ENCODE assay signal across 21 cellular contexts in the genomic region with DNA sequence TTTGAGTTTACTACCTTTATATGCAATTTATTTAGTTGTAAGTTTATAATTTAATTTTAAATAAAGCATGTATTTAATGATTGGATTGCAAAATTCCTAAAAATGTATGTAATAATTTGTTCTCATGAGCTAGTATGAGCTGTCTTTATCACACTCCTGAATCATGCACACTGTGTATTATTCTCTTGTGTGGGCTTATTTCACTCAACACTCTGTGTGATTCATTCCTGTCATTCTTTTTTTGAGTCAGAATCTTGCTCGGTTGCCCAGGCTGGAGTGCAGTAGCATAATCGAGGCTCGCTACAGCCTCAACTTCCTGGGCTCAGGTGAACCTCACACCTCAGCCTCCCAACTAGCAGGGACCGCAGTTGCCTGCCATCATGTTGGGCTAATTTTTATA.
DNase-seq lines count a peak whose midpoint lies in the region; ATAC-seq lines count a peak whose summit lies in the region.
"Had no signal": no experiment of that assay in that cellular context is flagged by ENCODE, and none has a peak within 500 bp of the region (broad histone marks: within the 10 kb centered on the region; RNA-seq: fewer than 3 reads in every experiment).

No MANE protein-coding gene starts in this region.

- 61 to 63% methylated on average over 4 of the region's 4 CpGs for WGBS in GM23248 (ENCODE audit: low coverage in 1 of 2, low lambda C conversion rate in 2 of 2, missing lambda C conversion rate in 2 of 2), 2 experiments

- H3F3A ChIP-seq in GM23248 (ENCODE audit: insufficient read depth) = no peaks in the 10 kb centered on the region

- DNase-seq in activated T-cell treated with anti-CD3 and anti-CD28 coated beads, Interleukin-2, amount 50 U/mL, for 72 hours = peak; percentile 1
- DNase-seq in activated T-cell treated with anti-CD3 and anti-CD28 coated beads for 4 hours (no peak), GM23248 (peak; percentile 3), amniotic epithelial cell (ENCODE audit: low read depth) (peak; percentile 34), islet precursor cell (peak; percentile 16), Kasumi-1 (lab: John Stamatoyannopoulos, UW) (no peak), GM19240 (ENCODE audit: insufficient read length, low spot score) (no peak)
- DNase-seq: Calu3; CD8-positive, alpha-beta T cell; EL; HCEC 1CT; IMR-90; NCI-H1417 treated with DMSO at 0.1 percent for 48 hours; NCI-H187 treated with DMSO at 0.1 percent for 48 hours; NCI-H2227 treated with DMSO at 0.1 percent for 48 hours; NCI-H524 treated with DMSO at 0.1 percent for 48 hours; SIG-M5 had no signal

- no peak overlapping the region for H3K4me3 ChIP-seq in GM23248
- H3K4me3 ChIP-seq: A549; BLaER1 treated with 17β-estradiol and CSF1 and Interleukin-3, amounts not matched to agents 10 nM and 100 nM; GM23338 had no signal

- no peaks in the 10 kb centered on the region for H3K36me3 ChIP-seq in GM23248 (ENCODE audit: low read depth)
- H3K36me3 ChIP-seq: BLaER1 treated with 17β-estradiol and CSF1 and Interleukin-3, amounts not matched to agents 10 nM and 100 nM had no signal

- H3K27ac Mint-ChIP-seq in activated T-cell treated with anti-CD3 and anti-CD28 coated beads, Interleukin-2, amount 50 U/mL, for 72 hours = no peak overlapping the region
- H3K27ac Mint-ChIP-seq: CD8-positive, alpha-beta T cell; GM23338 had no signal

- no peak overlapping the region for H3K27ac ChIP-seq in GM23248
- H3K27ac ChIP-seq: A549; BLaER1 treated with 17β-estradiol and CSF1 and Interleukin-3, amounts not matched to agents 10 nM and 100 nM; RWPE1 had no signal

- H3K9me2 ChIP-seq in GM23248 (ENCODE audit: insufficient read depth) = no peaks in the 10 kb centered on the region

- no peak overlapping the region for H3K4me2 ChIP-seq in GM23248 (ENCODE audit: unreplicated experiment)
- H3K4me2 ChIP-seq: A549; BLaER1 treated with 17β-estradiol and CSF1 and Interleukin-3, amounts not matched to agents 10 nM and 100 nM; GM23338 had no signal

- no peaks in the 10 kb centered on the region for H3K9me3 ChIP-seq in GM23248 (ENCODE audit: low read depth)
- H3K9me3 ChIP-seq: A549 had no signal

- no peaks in the 10 kb centered on the region for H4K20me1 ChIP-seq in GM23248 (ENCODE audit: insufficient read depth)

- no peak overlapping the region for H2AFZ ChIP-seq in GM23248
- H2AFZ ChIP-seq: GM23338 had no signal

- H3K79me2 ChIP-seq in GM23248 (ENCODE audit: insufficient read depth) = no peaks in the 10 kb centered on the region

- H3K9me3 Mint-ChIP-seq in activated T-cell treated with anti-CD3 and anti-CD28 coated beads, Interleukin-2, amount 50 U/mL, for 72 hours = peaks cover 0 to 1% of the 10 kb centered on the region in 2 donors
- H3K9me3 Mint-ChIP-seq: CD8-positive, alpha-beta T cell had no signal

- H3K27me3 Mint-ChIP-seq in activated T-cell treated with anti-CD3 and anti-CD28 coated beads, Interleukin-2, amount 50 U/mL, for 72 hours (ENCODE audit: low read depth) = peaks cover 13% of the 10 kb centered on the region

- H3K27me3 ChIP-seq in GM23248 (replicated peaks; ENCODE audit: insufficient read depth) = no peaks in the 10 kb centered on the region

- H3K4me1 ChIP-seq in GM23248 (ENCODE audit: insufficient read depth) = no peaks in the 10 kb centered on the region
- H3K4me1 ChIP-seq: A549 had no signal

- no peak overlapping the region for H3K9ac ChIP-seq in GM23248
- H3K9ac ChIP-seq: BLaER1 treated with 17β-estradiol and CSF1 and Interleukin-3, amounts not matched to agents 10 nM and 100 nM had no signal

- H3K36me3 Mint-ChIP-seq in activated T-cell treated with anti-CD3 and anti-CD28 coated beads, Interleukin-2, amount 50 U/mL, for 72 hours (ENCODE audit: insufficient read depth in 2 of 2) = no peaks in the 10 kb centered on the region
- H3K36me3 Mint-ChIP-seq: CD8-positive, alpha-beta T cell had no signal

- in situ Hi-C loops in GM23248 (cut with MboI) = no loop called here

- peaks cover 4% of the 10 kb centered on the region for H3K4me1 Mint-ChIP-seq in activated T-cell treated with anti-CD3 and anti-CD28 coated beads, Interleukin-2, amount 50 U/mL, for 72 hours (ENCODE audit: low read depth)

- peak; percentile 51 to 93 for ATAC-seq in activated T-cell treated with anti-CD3 and anti-CD28 coated beads, Interleukin-2, amount 50 U/mL, for 72 hours (replicated peaks in 1 of 2)
- ATAC-seq: A549; CD8-positive, alpha-beta T cell; GM23338 had no signal

- no peak overlapping the region for H3K4me3 Mint-ChIP-seq in activated T-cell treated with anti-CD3 and anti-CD28 coated beads, Interleukin-2, amount 50 U/mL, for 72 hours
- H3K4me3 Mint-ChIP-seq: CD8-positive, alpha-beta T cell; GM23338 had no signal

Comparison
In these comparisons a context has a peak if more than half of its experiments do, and no peak if none do; other contexts are left out.
1. DNase-seq: peak in activated T-cell treated with anti-CD3 and anti-CD28 coated beads, Interleukin-2, amount 50 U/mL, for 72 hours (2 of 2), GM23248 (single experiment), amniotic epithelial cell (single experiment) and islet precursor cell (single experiment); none in activated T-cell treated with anti-CD3 and anti-CD28 coated beads for 4 hours (single experiment), Kasumi-1 (0 of 2) and GM19240 (single experiment).